8 cellular contexts compared by ENCODE assay signal in genomic region chrX:124211312-124211942, GRCh38.
DNase-seq lines count a peak whose midpoint lies in the region; ATAC-seq and TF ChIP-seq lines count a peak whose summit lies in the region.

No MANE protein-coding gene starts in this region.

- ATAC-seq in GM18870 (IDR thresholded peaks at IDR 0.05; ENCODE audit: unreplicated experiment) (peak; percentile 85), HG03095 (IDR thresholded peaks at IDR 0.05; ENCODE audit: unreplicated experiment) (peak; percentile 81)
- peak; percentile 58 for ATAC-seq in activated CD8-positive, alpha-beta T cell treated with anti-CD3 and anti-CD28 coated beads for 36 hours

- no peak overlapping the region for H3K4me3 ChIP-seq in kidney epithelial cell (ENCODE audit: low read depth, low read length)

- POLR2A ChIA-PET in activated CD8-positive, alpha-beta T cell treated with anti-CD3 and anti-CD28 coated beads for 36 hours (lab: Charles Lee): interaction anchor here (1.2 to 1.9 kb wide), 2 partner anchors 133 to 137 kb away, joined by 3 to 5 read pairs; no protein-coding TSS in a partner anchor

- no peaks in the 10 kb centered on the region for H3K36me3 Mint-ChIP-seq in Calu3 (ENCODE audit: insufficient read depth, unreplicated experiment)
- H3K36me3 Mint-ChIP-seq in activated CD8-positive, alpha-beta T cell treated with anti-CD3 and anti-CD28 coated beads for 36 hours (ENCODE audit: low read depth): peaks cover 6% of the 10 kb centered on the region

- intact Hi-C loops in Calu3 (cut with micrococcal nuclease; ENCODE audit: unreplicated experiment): loop anchor here (10.0 kb wide), 1 partner anchor 163 kb away; no protein-coding TSS in a partner anchor
- intact Hi-C loops in activated CD8-positive, alpha-beta T cell treated with anti-CD3 and anti-CD28 coated beads for 36 hours (cut with micrococcal nuclease): no loop called here

- TF ChIP-seq CTCF in Calu3 (IDR thresholded peaks at IDR 0.05; ENCODE audit: unreplicated experiment) (peak; percentile 29), kidney epithelial cell (IDR thresholded peaks at IDR 0.05; ENCODE audit: insufficient read depth, low read length, poor library complexity, severe bottlenecking) (peak; percentile 62)
- peak; percentile 45 for TF ChIP-seq CTCF in activated CD8-positive, alpha-beta T cell treated with anti-CD3 and anti-CD28 coated beads for 36 hours (IDR thresholded peaks at IDR 0.05)

- H3K4me1 Mint-ChIP-seq in Calu3 (ENCODE audit: low read depth, unreplicated experiment): no peaks in the 10 kb centered on the region
- H3K4me1 Mint-ChIP-seq in activated CD8-positive, alpha-beta T cell treated with anti-CD3 and anti-CD28 coated beads for 36 hours (ENCODE audit: low read depth): peaks cover 45% of the 10 kb centered on the region

- BruUV-seq in Calu3 (replicated peaks; lab: Mats Ljungman, UMichigan): no TSS peak

- no peaks in the 10 kb centered on the region for H3K9me3 Mint-ChIP-seq in Calu3 (ENCODE audit: low read depth, unreplicated experiment)
- H3K9me3 Mint-ChIP-seq in activated CD8-positive, alpha-beta T cell treated with anti-CD3 and anti-CD28 coated beads for 36 hours: peaks cover 2% of the 10 kb centered on the region

- peaks cover 18% of the 10 kb centered on the region for H3K27me3 Mint-ChIP-seq in Calu3 (ENCODE audit: unreplicated experiment)
- no peaks in the 10 kb centered on the region for H3K27me3 Mint-ChIP-seq in activated CD8-positive, alpha-beta T cell treated with anti-CD3 and anti-CD28 coated beads for 36 hours

- peak; percentile 15 for DNase-seq in Calu3
- DNase-seq in NCI-H2196 treated with DMSO at 0.1 percent for 48 hours (lab: John Stamatoyannopoulos, UW; ENCODE audit: unreplicated experiment): peak; percentile 22
- peak; percentile 24 for DNase-seq in activated CD8-positive, alpha-beta T cell treated with anti-CD3 and anti-CD28 coated beads for 36 hours
- DNase-seq in kidney epithelial cell (ENCODE audit: low read depth): no peak
- no peak for DNase-seq in NK-92 treated with Interleukin-12 subunit alpha and Interleukin-12 subunit beta, amount 100 ng/mL, for 24 hours (lab: John Stamatoyannopoulos, UW)
- DNase-seq in UCSD-AML1 (lab: John Stamatoyannopoulos, UW; ENCODE audit: unreplicated experiment): no peak

- CTCF ChIA-PET in Calu3 (lab: Charles Lee): no interaction called here
- CTCF ChIA-PET in activated CD8-positive, alpha-beta T cell treated with anti-CD3 and anti-CD28 coated beads for 36 hours (lab: Charles Lee): interaction anchor here (0.7 to 2.0 kb wide), 16 partner anchors 11 to 200 kb away, joined by 3 to 10 read pairs (median 4); partner anchors contain the start of gene SH2D1A

- no peaks in the 10 kb centered on the region for H3K36me3 ChIP-seq in kidney epithelial cell (ENCODE audit: control insufficient read depth, insufficient read depth, low read length)

- no peak overlapping the region for H3K27ac Mint-ChIP-seq in Calu3 (ENCODE audit: unreplicated experiment)
- H3K27ac Mint-ChIP-seq in activated CD8-positive, alpha-beta T cell treated with anti-CD3 and anti-CD28 coated beads for 36 hours: no peak overlapping the region

- no peaks in the 10 kb centered on the region for H3K27me3 ChIP-seq in kidney epithelial cell (ENCODE audit: control insufficient read depth, insufficient read depth, low read length)

- no peak overlapping the region for H3K4me3 Mint-ChIP-seq in Calu3 (ENCODE audit: low read depth, unreplicated experiment)
- H3K4me3 Mint-ChIP-seq in activated CD8-positive, alpha-beta T cell treated with anti-CD3 and anti-CD28 coated beads for 36 hours: peak overlapping the region; percentile 19

Comparison
In these comparisons a context has a peak if more than half of its experiments do, and no peak if none do; other contexts are left out.
1. DNase-seq: peak in Calu3 (single experiment), NCI-H2196 treated with DMSO at 0.1 percent for 48 hours (single experiment) and activated CD8-positive, alpha-beta T cell treated with anti-CD3 and anti-CD28 coated beads for 36 hours (single experiment); none in kidney epithelial cell (single experiment), NK-92 treated with Interleukin-12 subunit alpha and Interleukin-12 subunit beta, amount 100 ng/mL, for 24 hours (single experiment) and UCSD-AML1 (single experiment).
2. Peak in every context shown above with its lines, with median percentiles within 50 percentile points of each other: CTCF ChIP-seq and ATAC-seq.